Comparison of ENCODE assay signal across 1 cellular context in the genomic region with DNA sequence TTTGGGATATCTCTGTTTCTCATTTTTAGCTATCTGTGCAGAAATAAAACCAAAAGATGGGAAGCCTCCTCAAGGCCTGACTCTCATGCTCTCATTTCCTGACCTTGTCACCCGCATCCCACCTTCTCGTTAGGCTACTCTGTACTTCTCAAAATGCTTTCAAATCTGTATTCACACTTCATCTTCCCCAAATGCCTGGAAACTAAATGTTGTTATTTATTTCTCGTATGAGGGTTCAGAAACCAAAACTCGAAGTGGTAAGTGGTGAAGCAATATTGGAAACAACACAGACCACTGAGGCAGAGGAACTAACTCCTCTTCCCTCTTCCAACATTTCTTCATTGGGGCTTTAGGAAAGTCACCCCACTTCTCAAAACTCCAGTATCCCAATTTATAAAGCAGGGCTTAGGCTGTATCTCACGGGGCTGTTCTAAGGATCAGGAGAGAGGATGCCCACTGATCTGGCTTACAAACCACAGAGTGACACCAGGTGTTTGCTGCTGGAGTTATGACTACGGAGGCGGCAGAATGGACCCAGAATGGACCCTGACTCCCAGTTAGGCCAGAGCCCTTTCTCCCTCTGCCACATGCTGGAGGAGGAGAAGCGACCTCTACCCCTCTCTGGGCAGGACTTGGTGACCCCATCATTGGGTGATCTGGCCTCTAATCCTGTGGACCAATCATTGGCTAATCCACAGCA.
TF ChIP-seq lines count a peak whose summit lies in the region.

No MANE protein-coding gene starts in this region.

TF ChIP-seq in SK-N-SH, 30 proteins besides CTCF, POLR2A, EP300 and RAD21 (continued from another document):
- TF ChIP-seq, protein P1, sequence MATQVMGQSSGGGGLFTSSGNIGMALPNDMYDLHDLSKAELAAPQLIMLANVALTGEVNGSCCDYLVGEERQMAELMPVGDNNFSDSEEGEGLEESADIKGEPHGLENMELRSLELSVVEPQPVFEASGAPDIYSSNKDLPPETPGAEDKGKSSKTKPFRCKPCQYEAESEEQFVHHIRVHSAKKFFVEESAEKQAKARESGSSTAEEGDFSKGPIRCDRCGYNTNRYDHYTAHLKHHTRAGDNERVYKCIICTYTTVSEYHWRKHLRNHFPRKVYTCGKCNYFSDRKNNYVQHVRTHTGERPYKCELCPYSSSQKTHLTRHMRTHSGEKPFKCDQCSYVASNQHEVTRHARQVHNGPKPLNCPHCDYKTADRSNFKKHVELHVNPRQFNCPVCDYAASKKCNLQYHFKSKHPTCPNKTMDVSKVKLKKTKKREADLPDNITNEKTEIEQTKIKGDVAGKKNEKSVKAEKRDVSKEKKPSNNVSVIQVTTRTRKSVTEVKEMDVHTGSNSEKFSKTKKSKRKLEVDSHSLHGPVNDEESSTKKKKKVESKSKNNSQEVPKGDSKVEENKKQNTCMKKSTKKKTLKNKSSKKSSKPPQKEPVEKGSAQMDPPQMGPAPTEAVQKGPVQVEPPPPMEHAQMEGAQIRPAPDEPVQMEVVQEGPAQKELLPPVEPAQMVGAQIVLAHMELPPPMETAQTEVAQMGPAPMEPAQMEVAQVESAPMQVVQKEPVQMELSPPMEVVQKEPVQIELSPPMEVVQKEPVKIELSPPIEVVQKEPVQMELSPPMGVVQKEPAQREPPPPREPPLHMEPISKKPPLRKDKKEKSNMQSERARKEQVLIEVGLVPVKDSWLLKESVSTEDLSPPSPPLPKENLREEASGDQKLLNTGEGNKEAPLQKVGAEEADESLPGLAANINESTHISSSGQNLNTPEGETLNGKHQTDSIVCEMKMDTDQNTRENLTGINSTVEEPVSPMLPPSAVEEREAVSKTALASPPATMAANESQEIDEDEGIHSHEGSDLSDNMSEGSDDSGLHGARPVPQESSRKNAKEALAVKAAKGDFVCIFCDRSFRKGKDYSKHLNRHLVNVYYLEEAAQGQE (IDR thresholded peaks at IDR 0.05; ENCODE audit: low read depth, low read length), result no peak
- TF ChIP-seq, protein P2, sequence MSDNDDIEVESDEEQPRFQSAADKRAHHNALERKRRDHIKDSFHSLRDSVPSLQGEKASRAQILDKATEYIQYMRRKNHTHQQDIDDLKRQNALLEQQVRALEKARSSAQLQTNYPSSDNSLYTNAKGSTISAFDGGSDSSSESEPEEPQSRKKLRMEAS (IDR thresholded peaks at IDR 0.05; ENCODE audit: low read depth), result no peak
- TF ChIP-seq EZH2phosphoT487 (IDR thresholded peaks at IDR 0.05; ENCODE audit: borderline replicate concordance, low read depth) (no peak), POLR2AphosphoS5 (IDR thresholded peaks at IDR 0.05; ENCODE audit: low read depth, low read length) (no peak), SMC3 (IDR thresholded peaks at IDR 0.05; ENCODE audit: low read depth, low read length) (no peak), RFX5 (IDR thresholded peaks at IDR 0.05; ENCODE audit: low read length) (no peak)
- TF ChIP-seq, protein P3, sequence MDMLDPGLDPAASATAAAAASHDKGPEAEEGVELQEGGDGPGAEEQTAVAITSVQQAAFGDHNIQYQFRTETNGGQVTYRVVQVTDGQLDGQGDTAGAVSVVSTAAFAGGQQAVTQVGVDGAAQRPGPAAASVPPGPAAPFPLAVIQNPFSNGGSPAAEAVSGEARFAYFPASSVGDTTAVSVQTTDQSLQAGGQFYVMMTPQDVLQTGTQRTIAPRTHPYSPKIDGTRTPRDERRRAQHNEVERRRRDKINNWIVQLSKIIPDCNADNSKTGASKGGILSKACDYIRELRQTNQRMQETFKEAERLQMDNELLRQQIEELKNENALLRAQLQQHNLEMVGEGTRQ (IDR thresholded peaks at IDR 0.05; ENCODE audit: borderline replicate concordance, low read depth, low read length), result no peak
- TF ChIP-seq, protein P4, sequence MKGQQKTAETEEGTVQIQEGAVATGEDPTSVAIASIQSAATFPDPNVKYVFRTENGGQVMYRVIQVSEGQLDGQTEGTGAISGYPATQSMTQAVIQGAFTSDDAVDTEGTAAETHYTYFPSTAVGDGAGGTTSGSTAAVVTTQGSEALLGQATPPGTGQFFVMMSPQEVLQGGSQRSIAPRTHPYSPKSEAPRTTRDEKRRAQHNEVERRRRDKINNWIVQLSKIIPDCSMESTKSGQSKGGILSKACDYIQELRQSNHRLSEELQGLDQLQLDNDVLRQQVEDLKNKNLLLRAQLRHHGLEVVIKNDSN (IDR thresholded peaks at IDR 0.05; ENCODE audit: borderline replicate concordance, low read depth), result no peak
- TF ChIP-seq, protein P5, sequence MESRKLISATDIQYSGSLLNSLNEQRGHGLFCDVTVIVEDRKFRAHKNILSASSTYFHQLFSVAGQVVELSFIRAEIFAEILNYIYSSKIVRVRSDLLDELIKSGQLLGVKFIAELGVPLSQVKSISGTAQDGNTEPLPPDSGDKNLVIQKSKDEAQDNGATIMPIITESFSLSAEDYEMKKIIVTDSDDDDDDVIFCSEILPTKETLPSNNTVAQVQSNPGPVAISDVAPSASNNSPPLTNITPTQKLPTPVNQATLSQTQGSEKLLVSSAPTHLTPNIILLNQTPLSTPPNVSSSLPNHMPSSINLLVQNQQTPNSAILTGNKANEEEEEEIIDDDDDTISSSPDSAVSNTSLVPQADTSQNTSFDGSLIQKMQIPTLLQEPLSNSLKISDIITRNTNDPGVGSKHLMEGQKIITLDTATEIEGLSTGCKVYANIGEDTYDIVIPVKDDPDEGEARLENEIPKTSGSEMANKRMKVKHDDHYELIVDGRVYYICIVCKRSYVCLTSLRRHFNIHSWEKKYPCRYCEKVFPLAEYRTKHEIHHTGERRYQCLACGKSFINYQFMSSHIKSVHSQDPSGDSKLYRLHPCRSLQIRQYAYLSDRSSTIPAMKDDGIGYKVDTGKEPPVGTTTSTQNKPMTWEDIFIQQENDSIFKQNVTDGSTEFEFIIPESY (IDR thresholded peaks at IDR 0.05; ENCODE audit: borderline replicate concordance, low read depth), result no peak
